11 cellular contexts compared by ENCODE assay signal in genomic region chr7:17680026-17680425, GRCh38.
DNase-seq lines count a peak whose midpoint lies in the region; ATAC-seq, FAIRE-seq and TF ChIP-seq lines count a peak whose summit lies in the region.
"Had no signal": no experiment of that assay in that cellular context is flagged by ENCODE, and none has a peak within 500 bp of the region (broad histone marks: within the 10 kb centered on the region; RNA-seq: fewer than 3 reads in every experiment).

No MANE protein-coding gene starts in this region.

- no peaks in the 10 kb centered on the region for H3K9me3 Mint-ChIP-seq in astrocyte (ENCODE audit: unreplicated experiment)
- no peaks in the 10 kb centered on the region for H3K9me3 Mint-ChIP-seq in activated T-cell treated with anti-CD3 and anti-CD28 coated beads, Interleukin-2, amount 50 U/mL, for 72 hours

- no peaks in the 10 kb centered on the region for H3K9me3 ChIP-seq in astrocyte (ENCODE audit: insufficient read depth, low read depth, low read length)

- peak overlapping the region; percentile 73 for H3K9ac ChIP-seq in astrocyte (ENCODE audit: low read length)

- peaks cover 54% of the 10 kb centered on the region for H3K4me1 ChIP-seq in astrocyte (ENCODE audit: insufficient read depth, low read length)

- no peaks in the 10 kb centered on the region for H4K20me1 ChIP-seq in astrocyte (ENCODE audit: insufficient read depth, low read length)

- TF ChIP-seq CTCF in astrocyte (IDR thresholded peaks at IDR 0.05; ENCODE audit: insufficient read depth, low read depth, low read length), result no peak

- no peak for ATAC-seq in HG02571 (IDR thresholded peaks at IDR 0.05; ENCODE audit: unreplicated experiment)
- ATAC-seq in GM18517 (IDR thresholded peaks at IDR 0.05; ENCODE audit: unreplicated experiment), result no peak
- no peak for ATAC-seq in GM18505 (IDR thresholded peaks at IDR 0.05; ENCODE audit: unreplicated experiment)
- ATAC-seq in activated T-cell treated with anti-CD3 and anti-CD28 coated beads, Interleukin-2, amount 50 U/mL, for 72 hours (replicated peaks in 1 of 2), result no peak
- ATAC-seq: GM12878 had no signal

- H3K4me3 Mint-ChIP-seq in astrocyte (ENCODE audit: unreplicated experiment), result no peak overlapping the region
- H3K4me3 Mint-ChIP-seq in activated T-cell treated with anti-CD3 and anti-CD28 coated beads, Interleukin-2, amount 50 U/mL, for 72 hours, result no peak overlapping the region
- H3K4me3 Mint-ChIP-seq: activated naive CD8-positive, alpha-beta T cell had no signal

- H3K36me3 ChIP-seq in astrocyte (ENCODE audit: insufficient read depth, low read length), result no peaks in the 10 kb centered on the region

- H3K4me1 Mint-ChIP-seq in astrocyte (ENCODE audit: low read depth, unreplicated experiment), result peaks cover 45% of the 10 kb centered on the region
- no peaks in the 10 kb centered on the region for H3K4me1 Mint-ChIP-seq in activated T-cell treated with anti-CD3 and anti-CD28 coated beads, Interleukin-2, amount 50 U/mL, for 72 hours (ENCODE audit: low read depth)

- TF ChIP-seq POLR2A in GM18505 (IDR thresholded peaks at IDR 0.05; ENCODE audit: borderline replicate concordance, extremely low read depth, insufficient read depth, insufficient read length), result no peak

- no peaks in the 10 kb centered on the region for H3K27me3 ChIP-seq in astrocyte (ENCODE audit: insufficient read depth, low read length)

- no peaks in the 10 kb centered on the region for H3K27me3 Mint-ChIP-seq in astrocyte (ENCODE audit: low read depth, unreplicated experiment)
- no peaks in the 10 kb centered on the region for H3K27me3 Mint-ChIP-seq in activated T-cell treated with anti-CD3 and anti-CD28 coated beads, Interleukin-2, amount 50 U/mL, for 72 hours (ENCODE audit: low read depth)

- H3K79me2 ChIP-seq in astrocyte (ENCODE audit: insufficient read depth, low read length), result no peaks in the 10 kb centered on the region

- H3K4me3 ChIP-seq in astrocyte (ENCODE audit: insufficient read depth, low read depth, low read length) (no peak overlapping the region), skin epidermis (no peak overlapping the region)
- H3K4me3 ChIP-seq: GM12878 had no signal

- DNase-seq in GOT3 (lab: John Stamatoyannopoulos, UW), result peak; percentile 34
- peak; percentile 93 for DNase-seq in astrocyte (ENCODE audit: low read depth)
- DNase-seq in hippocampal formation (lab: John Stamatoyannopoulos, UW), result peak; percentile 3 to 36
- no peak for DNase-seq in activated T-cell treated with anti-CD3 and anti-CD28 coated beads, Interleukin-2, amount 50 U/mL, for 72 hours
- DNase-seq: SHP77 had no signal

- peak overlapping the region; percentile 87 for H3K27ac ChIP-seq in astrocyte (ENCODE audit: low read depth, low read length)
- peak overlapping the region in 18 of 21 experiments; percentile 19 to 81 (median 70) for H3K27ac ChIP-seq in skin epidermis

- peak; percentile 95 for FAIRE-seq in astrocyte (lab: Jason Lieb, UNC)
- FAIRE-seq: GM12878 had no signal

- H3K27ac Mint-ChIP-seq in astrocyte (ENCODE audit: unreplicated experiment), result peak overlapping the region; percentile 95
- no peak overlapping the region for H3K27ac Mint-ChIP-seq in activated T-cell treated with anti-CD3 and anti-CD28 coated beads, Interleukin-2, amount 50 U/mL, for 72 hours
- H3K27ac Mint-ChIP-seq: activated naive CD8-positive, alpha-beta T cell had no signal

- no peaks in the 10 kb centered on the region for H3K36me3 Mint-ChIP-seq in astrocyte (ENCODE audit: low read depth, unreplicated experiment)
- H3K36me3 Mint-ChIP-seq in activated T-cell treated with anti-CD3 and anti-CD28 coated beads, Interleukin-2, amount 50 U/mL, for 72 hours (ENCODE audit: insufficient read depth in 2 of 2), result no peaks in the 10 kb centered on the region
- H3K36me3 Mint-ChIP-seq: activated naive CD8-positive, alpha-beta T cell had no signal

- H3K4me2 ChIP-seq in astrocyte (ENCODE audit: low read length), result peak overlapping the region; percentile 73

- H2AFZ ChIP-seq in astrocyte (ENCODE audit: low read depth, low read length), result no peak overlapping the region

Comparison
In these comparisons a context has a peak if more than half of its experiments do, and no peak if none do; other contexts are left out.
1. DNase-seq: peak in GOT3 (single experiment), astrocyte (single experiment) and hippocampal formation (2 of 2); none in activated T-cell treated with anti-CD3 and anti-CD28 coated beads, Interleukin-2, amount 50 U/mL, for 72 hours (0 of 2).